17 cellular contexts compared by ENCODE assay signal in genomic region chr12:21459474-21459873, GRCh38.
"Had no signal": no experiment of that assay in that cellular context is flagged by ENCODE, and none has a peak within 500 bp of the region (broad histone marks: within the 10 kb centered on the region; RNA-seq: fewer than 3 reads in every experiment).

No MANE protein-coding gene starts in this region.

- H3K9me3 ChIP-seq: heart left ventricle, pancreas had no signal

- H3K27me3 ChIP-seq: dorsolateral prefrontal cortex, heart left ventricle, pancreas had no signal

- H3K27ac ChIP-seq: dorsolateral prefrontal cortex, heart left ventricle, pancreas had no signal

- H3K4me3 ChIP-seq: dorsolateral prefrontal cortex, heart left ventricle, pancreas had no signal

- H3K4me3 Mint-ChIP-seq: naive B cell, nephron had no signal

- H3K4me1 ChIP-seq: pancreas had no signal

- H3K27me3 Mint-ChIP-seq: naive B cell, progenitor cell of endocrine pancreas had no signal

- ATAC-seq: heart left ventricle, left colon, left ventricle myocardium superior, pancreas, right cardiac atrium had no signal

- H3K27ac Mint-ChIP-seq: nephron, progenitor cell of endocrine pancreas had no signal

- H3K4me1 Mint-ChIP-seq: naive B cell, nephron had no signal

- DNase-seq: dorsolateral prefrontal cortex; effector CD8-positive, alpha-beta T cell; foreskin melanocyte; heart left ventricle; hippocampal formation; left colon; left ventricle myocardium superior; naive B cell; occipital lobe; pancreas; right cardiac atrium; small intestine; stimulated activated CD4-positive, alpha-beta T cell treated with anti-CD3 and anti-CD28 coated beads, Interleukin-12 subunit alpha, Interleukin-12 subunit beta, amount 100 ng/mL, for 4 hours; stimulated activated naive CD4-positive, alpha-beta T cell treated with Interleukin-2 at 50 U/mL for 16 hours; trophoblast cell had no signal
